In the genomic region with DNA sequence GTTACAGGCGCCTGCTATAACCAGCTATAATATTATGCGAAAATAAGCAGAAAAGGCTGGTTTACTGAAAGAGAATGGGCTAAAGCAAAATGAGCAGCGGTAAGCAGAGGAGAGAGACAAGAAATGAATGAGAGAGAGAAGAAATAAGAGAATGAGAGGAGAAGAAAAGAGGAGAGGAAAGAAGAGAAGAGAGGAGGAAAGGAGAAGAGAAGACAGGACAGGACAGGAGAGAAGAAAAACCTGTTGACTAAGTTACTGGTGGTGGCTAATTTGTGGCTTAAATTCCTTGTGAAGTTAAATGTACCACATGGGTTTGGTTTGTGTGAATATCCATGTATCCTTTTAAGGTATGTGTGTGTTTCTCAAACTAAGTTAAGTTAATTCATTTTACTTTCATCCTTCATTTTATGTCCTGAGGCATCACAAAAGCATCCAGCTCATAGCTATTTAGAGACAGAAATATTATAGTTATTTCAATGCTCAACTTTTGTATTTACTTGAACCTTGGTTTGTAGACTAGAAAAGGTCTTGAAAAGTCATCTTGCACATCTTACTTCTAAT, we compare ENCODE assay signal across 1 cellular context.
TF ChIP-seq lines count a peak whose summit lies in the region.

No MANE protein-coding gene starts in this region.

TF ChIP-seq in HepG2, 621 proteins besides CTCF, POLR2A, EP300 and RAD21:
- TF ChIP-seq ZNF180 (CRISPR knock-in tag; IDR thresholded peaks at IDR 0.05; ENCODE audit: borderline replicate concordance, low read depth) (no peak), AHR (CRISPR knock-in tag; IDR thresholded peaks at IDR 0.05) (no peak), POLR2AphosphoS5 (IDR thresholded peaks at IDR 0.05; ENCODE audit: low read depth, low read length) (no peak), ZNF614 (CRISPR knock-in tag; IDR thresholded peaks at IDR 0.05; ENCODE audit: borderline replicate concordance) (no peak), NKX3-1 (CRISPR knock-in tag; IDR thresholded peaks at IDR 0.05) (no peak), ATF7-NPFF (CRISPR knock-in tag; IDR thresholded peaks at IDR 0.05; ENCODE audit: low read depth) (no peak), ZNF703 (CRISPR knock-in tag; IDR thresholded peaks at IDR 0.05; ENCODE audit: borderline replicate concordance) (no peak), ZNF605 (CRISPR knock-in tag; IDR thresholded peaks at IDR 0.05) (no peak), NAIF1 (CRISPR knock-in tag; IDR thresholded peaks at IDR 0.05; ENCODE audit: borderline replicate concordance) (no peak), TBX3 (IDR thresholded peaks at IDR 0.05; ENCODE audit: borderline replicate concordance) (no peak)
